In genomic region chr22:43516996-43517635, GRCh38 we compare ENCODE assay signal across 1 cellular context.
TF ChIP-seq lines count a peak whose summit lies in the region.

No MANE protein-coding gene starts in this region.

TF ChIP-seq in H1, 55 proteins besides CTCF, POLR2A, EP300 and RAD21 (continued from another document):
- TF ChIP-seq ATF2 (IDR thresholded peaks at IDR 0.05; ENCODE audit: low read length) (no peak), JUN (IDR thresholded peaks at IDR 0.05; ENCODE audit: low read depth, low read length) (no peak), RNF2 (IDR thresholded peaks at IDR 0.05; ENCODE audit: borderline replicate concordance, low read depth, low read length, missing control alignments, poor library complexity, severe bottlenecking) (no peak), E2F6 (IDR thresholded peaks at IDR 0.05) (no peak), CBX5 (IDR thresholded peaks at IDR 0.05; ENCODE audit: low read depth, low read length) (no peak), HDAC2 (IDR thresholded peaks at IDR 0.05; ENCODE audit: borderline replicate concordance in 1 of 2, low read depth in 2 of 2, low read length in 2 of 2) (no peak)
TF ChIP-seq in H1: peak in this region for 0.
